1 cellular context compared by ENCODE assay signal in genomic region chr20:37527638-37528441, GRCh38.
TF ChIP-seq lines count a peak whose summit lies in the region.

Gene BLCAP, minus strand, starts transcription at chr20:37527876. Its CDS starts 8,702 bp downstream, at chr20:37519174.

TF ChIP-seq in K562, 482 proteins besides CTCF, POLR2A, EP300 and RAD21 (continued from another document and continues in another):
- no peak for TF ChIP-seq TFE3 (CRISPR knock-in tag; IDR thresholded peaks at IDR 0.05)
- no peak for TF ChIP-seq NCOA6 (IDR thresholded peaks at IDR 0.05)
- TF ChIP-seq STAT5B (CRISPR knock-in tag; IDR thresholded peaks at IDR 0.05), result no peak
- TF ChIP-seq POLR3G (IDR thresholded peaks at IDR 0.05; ENCODE audit: extremely low read depth, insufficient read length, insufficient replicate concordance), result no peak
- peak in 1 of 3 experiments; percentile 28; a peak in 1 of 6 replicates for TF ChIP-seq ZBTB11 (CRISPR knock-in tag; IDR thresholded peaks at IDR 0.05)
- TF ChIP-seq ZBTB12 (CRISPR knock-in tag; IDR thresholded peaks at IDR 0.05), result no peak
- TF ChIP-seq STAT5A (IDR thresholded peaks at IDR 0.05; ENCODE audit: borderline replicate concordance, low read length), result no peak
- TF ChIP-seq CSDE1 (IDR thresholded peaks at IDR 0.05), result no peak
- no peak for TF ChIP-seq IRF9 (tag; IDR thresholded peaks at IDR 0.05)
- TF ChIP-seq ZNF395 (CRISPR knock-in tag; IDR thresholded peaks at IDR 0.05), result no peak
- TF ChIP-seq ZKSCAN8 (CRISPR knock-in tag; IDR thresholded peaks at IDR 0.05), result no peak
- TF ChIP-seq ZNF778 (CRISPR knock-in tag; IDR thresholded peaks at IDR 0.05), result no peak
- TF ChIP-seq ZNF124 (CRISPR knock-in tag; IDR thresholded peaks at IDR 0.05), result no peak
- no peak for TF ChIP-seq CHD7 (IDR thresholded peaks at IDR 0.05; ENCODE audit: low read depth, low read length)
- no peak for TF ChIP-seq ADNP (tag; IDR thresholded peaks at IDR 0.05)
- TF ChIP-seq ZFP36 (IDR thresholded peaks at IDR 0.05; ENCODE audit: low read depth, low read length, partially characterized antibody), result no peak
- no peak for TF ChIP-seq RFX1 (IDR thresholded peaks at IDR 0.05)
- TF ChIP-seq ZNF140 (CRISPR knock-in tag; IDR thresholded peaks at IDR 0.05), result no peak
- TF ChIP-seq TEAD4 (IDR thresholded peaks at IDR 0.05; ENCODE audit: low read length), result peak; percentile 33; the same call in 1 of the 2 replicates
- TF ChIP-seq TEAD4 (CRISPR knock-in tag; IDR thresholded peaks at IDR 0.05; ENCODE audit: borderline replicate concordance), result no peak
- TF ChIP-seq NCOA4 (IDR thresholded peaks at IDR 0.05; ENCODE audit: partially characterized antibody), result no peak
- no peak for TF ChIP-seq DNMT1 (IDR thresholded peaks at IDR 0.05)
- no peak for TF ChIP-seq ZNF133 (CRISPR knock-in tag; IDR thresholded peaks at IDR 0.05)
- TF ChIP-seq NR4A1 (CRISPR knock-in tag; IDR thresholded peaks at IDR 0.05), result no peak
- TF ChIP-seq NR4A1 (tag; IDR thresholded peaks at IDR 0.05), result no peak
- no peak for TF ChIP-seq ATF4 (CRISPR knock-in tag; IDR thresholded peaks at IDR 0.05)
- no peak for TF ChIP-seq ZNF277 (CRISPR knock-in tag; IDR thresholded peaks at IDR 0.05; ENCODE audit: borderline replicate concordance)
- TF ChIP-seq ZHX1 (conservative IDR thresholded peaks at IDR 0.05; ENCODE audit: low read length), result no peak
- TF ChIP-seq TAF15 (IDR thresholded peaks at IDR 0.05; ENCODE audit: low read depth, low read length), result no peak
- TF ChIP-seq EWSR1 (IDR thresholded peaks at IDR 0.05; ENCODE audit: borderline replicate concordance, low read depth, partially characterized antibody), result no peak
- no peak; a peak in 1 of 4 replicates for TF ChIP-seq NONO (IDR thresholded peaks at IDR 0.05; ENCODE audit: low read depth in 2 of 2, low read length in 1 of 2)
- TF ChIP-seq ZNF165 (CRISPR knock-in tag; IDR thresholded peaks at IDR 0.05; ENCODE audit: borderline replicate concordance), result no peak
